ENCODE assay signal across 10 cellular contexts in genomic region chr3:152323834-152324233, GRCh38. TPM values are rescaled to one million over a fixed set of nuclear protein-coding genes. Genes with fewer than 3 reads are reported as not detected.
A peak's percentile ranks its signal among the peaks of the same experiment; 100 is the strongest.
DNase-seq lines count a peak whose midpoint lies in the region; ATAC-seq lines count a peak whose summit lies in the region.
"Had no signal": no experiment of that assay in that cellular context is flagged by ENCODE, and none has a peak within 500 bp of the region (broad histone marks: within the 10 kb centered on the region; RNA-seq: fewer than 3 reads in every experiment).

No MANE protein-coding gene starts in this region.

- peaks cover 46% of the 10 kb centered on the region for H3K36me3 Mint-ChIP-seq in activated CD8-positive, alpha-beta memory T cell treated with anti-CD3 and anti-CD28 coated beads, Interleukin-2, amount 10 ng/mL, durations not matched to agents 7 days and 5 days
- peaks cover 48% of the 10 kb centered on the region for H3K36me3 Mint-ChIP-seq in T-helper 2 cell treated with Interferon-gamma antibody and Interleukin-4, amounts not matched to agents 5 μg/mL and 100 μg/mL, for 36 hours (ENCODE audit: low read depth)
- peaks cover 33% of the 10 kb centered on the region for H3K36me3 Mint-ChIP-seq in stimulated activated memory B cell treated with anti-CD40 and anti-IgM and Interleukin-4, amounts not matched to agents 10 μg/mL and 1 μg/mL and 100 μg/mL, for 72 hours

- peaks cover 66% of the 10 kb centered on the region for H3K4me1 Mint-ChIP-seq in activated CD8-positive, alpha-beta memory T cell treated with anti-CD3 and anti-CD28 coated beads, Interleukin-2, amount 10 ng/mL, durations not matched to agents 7 days and 5 days
- H3K4me1 Mint-ChIP-seq in T-helper 2 cell treated with Interferon-gamma antibody and Interleukin-4, amounts not matched to agents 5 μg/mL and 100 μg/mL, for 36 hours (ENCODE audit: low read depth): peaks cover 64% of the 10 kb centered on the region
- H3K4me1 Mint-ChIP-seq in stimulated activated memory B cell treated with anti-CD40 and anti-IgM and Interleukin-4, amounts not matched to agents 10 μg/mL and 1 μg/mL and 100 μg/mL, for 72 hours: peaks cover 80% of the 10 kb centered on the region

- ATAC-seq in activated CD8-positive, alpha-beta memory T cell treated with anti-CD3 and anti-CD28 coated beads, Interleukin-2, amount 10 ng/mL, durations not matched to agents 7 days and 5 days: peak; percentile 75
- ATAC-seq in HG02759 (IDR thresholded peaks at IDR 0.05; ENCODE audit: unreplicated experiment): peak; percentile 73
- ATAC-seq in stimulated activated memory B cell treated with anti-CD40 and anti-IgM and Interleukin-4, amounts not matched to agents 10 μg/mL and 1 μg/mL and 100 μg/mL, for 72 hours: peak; percentile 45

- H3K27ac Mint-ChIP-seq in activated CD8-positive, alpha-beta memory T cell treated with anti-CD3 and anti-CD28 coated beads, Interleukin-2, amount 10 ng/mL, durations not matched to agents 7 days and 5 days: peak overlapping the region; percentile 79
- H3K27ac Mint-ChIP-seq in T-helper 2 cell treated with Interferon-gamma antibody and Interleukin-4, amounts not matched to agents 5 μg/mL and 100 μg/mL, for 36 hours: peak overlapping the region; percentile 67
- no peak overlapping the region for H3K27ac Mint-ChIP-seq in stimulated activated memory B cell treated with anti-CD40 and anti-IgM and Interleukin-4, amounts not matched to agents 10 μg/mL and 1 μg/mL and 100 μg/mL, for 72 hours

- peaks cover 2% of the 10 kb centered on the region for H3K9me3 Mint-ChIP-seq in activated CD8-positive, alpha-beta memory T cell treated with anti-CD3 and anti-CD28 coated beads, Interleukin-2, amount 10 ng/mL, durations not matched to agents 7 days and 5 days (ENCODE audit: low read depth)
- H3K9me3 Mint-ChIP-seq in T-helper 2 cell treated with Interferon-gamma antibody and Interleukin-4, amounts not matched to agents 5 μg/mL and 100 μg/mL, for 36 hours: no peaks in the 10 kb centered on the region
- peaks cover 4% of the 10 kb centered on the region for H3K9me3 Mint-ChIP-seq in stimulated activated memory B cell treated with anti-CD40 and anti-IgM and Interleukin-4, amounts not matched to agents 10 μg/mL and 1 μg/mL and 100 μg/mL, for 72 hours

- CTCF ChIA-PET in activated CD8-positive, alpha-beta memory T cell treated with anti-CD3 and anti-CD28 coated beads, Interleukin-2, amount 10 ng/mL, durations not matched to agents 7 days and 5 days (lab: Charles Lee): interaction anchor here (0.9 to 1.4 kb wide), 2 partner anchors 14 to 141 kb away, joined by 3 read pairs; no protein-coding TSS in a partner anchor

- peak overlapping the region; percentile 70 for H3K4me3 Mint-ChIP-seq in activated CD8-positive, alpha-beta memory T cell treated with anti-CD3 and anti-CD28 coated beads, Interleukin-2, amount 10 ng/mL, durations not matched to agents 7 days and 5 days
- peak overlapping the region; percentile 38 for H3K4me3 Mint-ChIP-seq in T-helper 2 cell treated with Interferon-gamma antibody and Interleukin-4, amounts not matched to agents 5 μg/mL and 100 μg/mL, for 36 hours
- H3K4me3 Mint-ChIP-seq in stimulated activated memory B cell treated with anti-CD40 and anti-IgM and Interleukin-4, amounts not matched to agents 10 μg/mL and 1 μg/mL and 100 μg/mL, for 72 hours: no peak overlapping the region

- H3K27me3 Mint-ChIP-seq in activated CD8-positive, alpha-beta memory T cell treated with anti-CD3 and anti-CD28 coated beads, Interleukin-2, amount 10 ng/mL, durations not matched to agents 7 days and 5 days: no peaks in the 10 kb centered on the region
- H3K27me3 Mint-ChIP-seq in T-helper 2 cell treated with Interferon-gamma antibody and Interleukin-4, amounts not matched to agents 5 μg/mL and 100 μg/mL, for 36 hours (ENCODE audit: low read depth): no peaks in the 10 kb centered on the region
- H3K27me3 Mint-ChIP-seq in stimulated activated memory B cell treated with anti-CD40 and anti-IgM and Interleukin-4, amounts not matched to agents 10 μg/mL and 1 μg/mL and 100 μg/mL, for 72 hours: no peaks in the 10 kb centered on the region

- no peak for DNase-seq in activated CD8-positive, alpha-beta memory T cell treated with anti-CD3 and anti-CD28 coated beads, Interleukin-2, amount 10 ng/mL, durations not matched to agents 7 days and 5 days
- no peak for DNase-seq in activated CD8-positive, alpha-beta memory T cell treated with anti-CD3 and anti-CD28 coated beads, Interleukin-2, amount 50 U/mL, for 4 hours
- no peak for DNase-seq in T-helper 2 cell treated with Interferon-gamma antibody and Interleukin-4, amounts not matched to agents 5 μg/mL and 100 μg/mL, for 36 hours (ENCODE audit: low spot score)
- no peak for DNase-seq in LoVo (ENCODE audit: low spot score)
- DNase-seq in EL: no peak
- no peak for DNase-seq in hepatic stellate cell (ENCODE audit: low spot score)
- DNase-seq: mesendoderm, NCI-H1105 had no signal

RNA-seq across cellular contexts. Expression of gene MBNL1, which starts 55.1 kb away (rescaled TPM):
- 100 to 1,000 TPM; 370 to 398 TPM for total RNA-seq in activated CD8-positive, alpha-beta memory T cell treated with anti-CD3 and anti-CD28 coated beads, Interleukin-2, amount 10 ng/mL, durations not matched to agents 7 days and 5 days
